ENCODE assay signal across 10 cellular contexts in genomic region chr19:57748029-57748428, GRCh38. TPM values are rescaled to one million over a fixed set of nuclear protein-coding genes. Genes with fewer than 3 reads are reported as not detected.
DNase-seq lines count a peak whose midpoint lies in the region; ATAC-seq and TF ChIP-seq lines count a peak whose summit lies in the region.
"Had no signal": no experiment of that assay in that cellular context is flagged by ENCODE, and none has a peak within 500 bp of the region (broad histone marks: within the 10 kb centered on the region; RNA-seq: fewer than 3 reads in every experiment).

No MANE protein-coding gene starts in this region.

- ATAC-seq in left lung (no peak), aorta (ENCODE audit: low FRiP score) (no peak), GM19328 (IDR thresholded peaks at IDR 0.05; ENCODE audit: unreplicated experiment) (no peak)
- ATAC-seq: Panc1 had no signal

- intact Hi-C loops in activated naive CD4-positive, alpha-beta T cell treated with anti-CD3 and anti-CD28 coated beads for 36 hours (cut with micrococcal nuclease): loop anchor here (5.0 kb wide), 1 partner anchor 466 kb away; the partner anchor contains the start of gene ZNF460
- intact Hi-C loops in left lung (cut with DNase I): no loop called here
- intact Hi-C loops in stomach (cut with DNase I; ENCODE audit: low total_unique reads): no loop called here
- intact Hi-C loops in aorta (cut with DNase I): loop anchor here in 1 of 2 donors (5.0 kb wide), 1 partner anchor 404 kb away; the partner anchor contains the start of gene ZNF329

- no peaks in the 10 kb centered on the region for H3K27me3 Mint-ChIP-seq in activated naive CD4-positive, alpha-beta T cell treated with anti-CD3 and anti-CD28 coated beads for 36 hours (ENCODE audit: low read depth)
- H3K27me3 Mint-ChIP-seq in activated naive CD8-positive, alpha-beta T cell treated with anti-CD3 and anti-CD28 coated beads for 36 hours: no peaks in the 10 kb centered on the region

- TF ChIP-seq EP300 in stomach (IDR thresholded peaks at IDR 0.05): no peak

- H3K27ac Mint-ChIP-seq in activated naive CD4-positive, alpha-beta T cell treated with anti-CD3 and anti-CD28 coated beads for 36 hours: no peak overlapping the region
- no peak overlapping the region for H3K27ac Mint-ChIP-seq in activated naive CD8-positive, alpha-beta T cell treated with anti-CD3 and anti-CD28 coated beads for 36 hours

- H3K4me1 ChIP-seq in left lung (peaks cover 10 to 22% of the 10 kb centered on the region in 2 donors), stomach (peaks cover 9 to 22% (median 16%) of the 10 kb centered on the region in 4 donors), aorta (ENCODE audit: control insufficient read depth in 1 of 2, insufficient read depth in 2 of 2, low read length in 2 of 2) (no peaks in the 10 kb centered on the region)

- TF ChIP-seq CTCF in left lung (IDR thresholded peaks at IDR 0.05) (no peak), stomach (IDR thresholded peaks at IDR 0.05) (no peak)

- peak overlapping the region; percentile 11 for H3K4me3 Mint-ChIP-seq in activated naive CD4-positive, alpha-beta T cell treated with anti-CD3 and anti-CD28 coated beads for 36 hours
- peak overlapping the region; percentile 99 for H3K4me3 Mint-ChIP-seq in activated naive CD8-positive, alpha-beta T cell treated with anti-CD3 and anti-CD28 coated beads for 36 hours

- peaks cover 65% of the 10 kb centered on the region for H3K36me3 Mint-ChIP-seq in activated naive CD4-positive, alpha-beta T cell treated with anti-CD3 and anti-CD28 coated beads for 36 hours (ENCODE audit: low read depth)
- H3K36me3 Mint-ChIP-seq in activated naive CD8-positive, alpha-beta T cell treated with anti-CD3 and anti-CD28 coated beads for 36 hours: peaks cover 64% of the 10 kb centered on the region

- H3K27me3 ChIP-seq in left lung: no peaks in the 10 kb centered on the region
- H3K27me3 ChIP-seq in stomach: no peaks in the 10 kb centered on the region
- no peaks in the 10 kb centered on the region for H3K27me3 ChIP-seq in aorta (ENCODE audit: control insufficient read depth in 1 of 2, insufficient read depth in 2 of 2, low read length in 1 of 2)

- 92 to 97% (median 96%) methylated on average over 3 of the region's 3 CpGs for WGBS in stomach, 5 donors
- WGBS in aorta, 2 donors: 94 to 96% methylated on average over 3 of the region's 3 CpGs

- peaks cover 17% of the 10 kb centered on the region for H3K4me1 Mint-ChIP-seq in activated naive CD4-positive, alpha-beta T cell treated with anti-CD3 and anti-CD28 coated beads for 36 hours (ENCODE audit: low read depth)
- peaks cover 11% of the 10 kb centered on the region for H3K4me1 Mint-ChIP-seq in activated naive CD8-positive, alpha-beta T cell treated with anti-CD3 and anti-CD28 coated beads for 36 hours

- peaks cover 45% of the 10 kb centered on the region for H3K9me3 Mint-ChIP-seq in activated naive CD4-positive, alpha-beta T cell treated with anti-CD3 and anti-CD28 coated beads for 36 hours
- H3K9me3 Mint-ChIP-seq in activated naive CD8-positive, alpha-beta T cell treated with anti-CD3 and anti-CD28 coated beads for 36 hours: peaks cover 40% of the 10 kb centered on the region

- H3K9me3 ChIP-seq in left lung: peaks cover 0 to 52% of the 10 kb centered on the region in 2 donors
- peaks cover 32 to 65% (median 54%) of the 10 kb centered on the region in 4 donors for H3K9me3 ChIP-seq in stomach
- H3K9me3 ChIP-seq in aorta (ENCODE audit: control insufficient read depth, low read length): peaks cover 21% of the 10 kb centered on the region

- no peak for DNase-seq in activated naive CD4-positive, alpha-beta T cell treated with anti-CD3 and anti-CD28 coated beads for 36 hours
- no peak for DNase-seq in activated naive CD4-positive, alpha-beta T cell treated with anti-CD3 and anti-CD28 coated beads, Interleukin-2, amount 50 U/mL, for 16 hours
- DNase-seq in activated naive CD8-positive, alpha-beta T cell treated with anti-CD3 and anti-CD28 coated beads for 36 hours: no peak
- no peak for DNase-seq in left lung
- DNase-seq in stomach: no peak
- DNase-seq in NCI-H446 (lab: John Stamatoyannopoulos, UW): no peak
- no peak for DNase-seq in aorta
- DNase-seq: COR-L47 had no signal

- peaks cover 9 to 48% of the 10 kb centered on the region in 2 donors for H3K36me3 ChIP-seq in left lung
- peaks cover 47 to 52% (median 50%) of the 10 kb centered on the region in 4 donors for H3K36me3 ChIP-seq in stomach
- peaks cover 15 to 26% of the 10 kb centered on the region in 2 donors for H3K36me3 ChIP-seq in aorta (ENCODE audit: control insufficient read depth in 1 of 2, insufficient read depth in 2 of 2, low read length in 1 of 2)

- H3K27ac ChIP-seq in left lung (no peak overlapping the region), stomach (no peak overlapping the region), aorta (ENCODE audit: low read depth in 1 of 2, low read length in 2 of 2) (no peak overlapping the region)

- CTCF ChIA-PET in activated naive CD4-positive, alpha-beta T cell treated with anti-CD3 and anti-CD28 coated beads for 36 hours (lab: Charles Lee): no interaction called here

- TF ChIP-seq POLR2A in stomach (IDR thresholded peaks at IDR 0.05): no peak

- peak overlapping the region; percentile 91 to 93 for H3K4me3 ChIP-seq in left lung
- peak overlapping the region; percentile 70 to 92 (median 87) for H3K4me3 ChIP-seq in stomach
- H3K4me3 ChIP-seq in aorta (ENCODE audit: low read length in 2 of 2): peak overlapping the region in 1 of 2 donors; percentile 1

RNA-seq across cellular contexts. Expression of gene ZNF776, which starts 1.4 kb away (rescaled TPM):
- 10 to 100 TPM in 1 of 2 experiments, 1 to 10 TPM in 1; 9.4 to 10.3 TPM for total RNA-seq in activated naive CD4-positive, alpha-beta T cell treated with anti-CD3 and anti-CD28 coated beads for 36 hours
- total RNA-seq in activated naive CD8-positive, alpha-beta T cell treated with anti-CD3 and anti-CD28 coated beads for 36 hours: 10 to 100 TPM; 12.5 to 15.5 TPM
- total RNA-seq in left lung (10 to 100 TPM; 10.2 to 15.3 TPM), stomach (10 to 100 TPM; 11.1 to 72.0 (median 27.7) TPM), aorta (10 to 100 TPM in 1 of 2 donors, 1 to 10 TPM in 1; 7.8 to 13.6 TPM)
- polyA plus RNA-seq in stomach (1 to 10 TPM; 1.9 to 4.4 (median 2.9) TPM), aorta (1 to 10 TPM; 4.8 to 5.4 TPM)

RNA-seq across cellular contexts. Expression of gene ZNF671, which starts 20.6 kb away (rescaled TPM):
- 1 to 10 TPM; 7.1 to 7.2 TPM for total RNA-seq in activated naive CD4-positive, alpha-beta T cell treated with anti-CD3 and anti-CD28 coated beads for 36 hours
- 10 to 100 TPM in 1 of 2 experiments, 1 to 10 TPM in 1; 8.9 to 10.9 TPM for total RNA-seq in activated naive CD8-positive, alpha-beta T cell treated with anti-CD3 and anti-CD28 coated beads for 36 hours
- total RNA-seq in left lung (1 to 10 TPM; 7.3 to 9.6 TPM), stomach (10 to 100 TPM in 3 of 5 donors, 1 to 10 TPM in 1, under 1 TPM in 1; 0.58 to 33.3 (median 13.0) TPM), aorta (1 to 10 TPM; 2.9 to 5.4 TPM)
- polyA plus RNA-seq in stomach (1 to 10 TPM in 2 of 3 donors, under 1 TPM in 1; 0.75 to 3.4 (median 1.2) TPM), aorta (1 to 10 TPM; 1.1 to 5.2 TPM)

RNA-seq across cellular contexts. Expression of gene ZNF586, which starts 21.4 kb away (rescaled TPM):
- total RNA-seq in activated naive CD4-positive, alpha-beta T cell treated with anti-CD3 and anti-CD28 coated beads for 36 hours: 10 to 100 TPM; 14.5 to 14.9 TPM
- 10 to 100 TPM; 16.1 to 17.9 TPM for total RNA-seq in activated naive CD8-positive, alpha-beta T cell treated with anti-CD3 and anti-CD28 coated beads for 36 hours
- 10 to 100 TPM; 13.2 to 15.3 TPM for total RNA-seq in left lung
- 10 to 100 TPM in 2 of 5 donors, 1 to 10 TPM in 2, not detected in 1; 7.5 to 46.4 (median 13.0) TPM for total RNA-seq in stomach
- polyA plus RNA-seq in stomach: 1 to 10 TPM; 5.5 to 7.2 (median 5.7) TPM
- 10 to 100 TPM in 1 of 2 donors, 1 to 10 TPM in 1; 9.8 to 17.9 TPM for total RNA-seq in aorta
- 1 to 10 TPM; 3.7 to 6.6 TPM for polyA plus RNA-seq in aorta

RNA-seq across cellular contexts. Expression of gene ZNF154, which starts 39.0 kb away (rescaled TPM):
- under 1 TPM; 0.64 to 0.69 TPM for total RNA-seq in activated naive CD4-positive, alpha-beta T cell treated with anti-CD3 and anti-CD28 coated beads for 36 hours
- 1 to 10 TPM; 6.3 to 6.7 TPM for total RNA-seq in activated naive CD8-positive, alpha-beta T cell treated with anti-CD3 and anti-CD28 coated beads for 36 hours
- total RNA-seq in left lung (1 to 10 TPM; 7.0 to 8.3 TPM), stomach (10 to 100 TPM in 1 of 5 donors, under 1 TPM in 2, not detected in 2; 0.45 to 21.8 (median 0.58) TPM), aorta (1 to 10 TPM; 2.3 to 6.4 TPM)
- polyA plus RNA-seq in stomach (1 to 10 TPM in 1 of 3 donors, under 1 TPM in 2; 0.25 to 2.3 (median 0.61) TPM), aorta (1 to 10 TPM in 1 of 2 donors, under 1 TPM in 1; 0.88 to 5.2 TPM)
